ENCODE assay signal across 26 cellular contexts in the genomic region with DNA sequence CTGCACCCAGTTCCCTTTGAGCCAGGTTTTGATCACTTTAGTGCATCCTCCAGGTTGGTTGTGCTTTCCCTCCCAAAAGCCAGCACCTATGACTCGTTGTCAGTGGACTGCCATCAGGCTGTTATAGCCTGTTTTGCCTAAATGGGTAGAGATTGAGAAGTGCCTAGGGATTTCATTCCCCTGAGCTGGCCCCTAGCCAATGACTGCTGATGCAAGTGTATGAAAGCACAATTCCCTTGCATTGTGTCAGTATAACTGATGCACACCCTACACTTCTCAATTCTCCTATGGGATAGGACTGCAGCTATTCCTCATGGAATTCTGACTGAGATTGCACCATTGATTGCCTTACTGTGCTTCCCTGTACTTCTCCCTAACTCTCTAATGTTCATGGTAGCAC.
A peak's percentile ranks its signal among the peaks of the same experiment; 100 is the strongest.
DNase-seq lines count a peak whose midpoint lies in the region.
"Had no signal": no experiment of that assay in that cellular context is flagged by ENCODE, and none has a peak within 500 bp of the region (broad histone marks: within the 10 kb centered on the region; RNA-seq: fewer than 3 reads in every experiment).

No MANE protein-coding gene starts in this region.

- no peak overlapping the region for H3K4me3 ChIP-seq in adipocyte (ENCODE audit: low read length)
- H3K4me3 ChIP-seq: heart left ventricle, left ventricle myocardium inferior, ovary, SJCRH30, thyroid gland had no signal

- H3K4me1 ChIP-seq in adipocyte (ENCODE audit: control insufficient read depth, insufficient read depth, low read length), result no peaks in the 10 kb centered on the region
- H3K4me1 ChIP-seq: heart left ventricle, left ventricle myocardium inferior, SJCRH30, thyroid gland had no signal

- no peaks in the 10 kb centered on the region for H3K9me3 ChIP-seq in adipocyte (ENCODE audit: control insufficient read depth, low read length)
- H3K9me3 ChIP-seq: heart left ventricle, left ventricle myocardium inferior, ovary, SJCRH30, thyroid gland had no signal

- H3K27me3 Mint-ChIP-seq in T-helper 2 cell treated with Interferon-gamma antibody and Interleukin-4, amounts not matched to agents 5 μg/mL and 100 μg/mL, for 36 hours (ENCODE audit: low read depth), result no peaks in the 10 kb centered on the region
- H3K27me3 Mint-ChIP-seq: activated naive CD8-positive, alpha-beta T cell treated with anti-CD3 and anti-CD28 coated beads, Interleukin-2, amount 50 U/mL, for 24 hours; CD8-positive, alpha-beta memory T cell; dendritic cell treated with granulocyte-macrophage colony-stimulating factor and Interleukin-4, amounts not matched to agents 40 ng/mL and 50 ng/mL, for 4 days; natural killer cell treated with Interleukin-12 subunit alpha and Interleukin-12 subunit beta and Interleukin-15 and Interleukin-18, amount 100 ng/mL, for 72 hours; stimulated activated naive CD8-positive, alpha-beta T cell treated with anti-CD3 and anti-CD28 coated beads, Interleukin-15, Interleukin-2, amounts not matched to agents 100 ng/mL and 50 ng/mL, for 24 hours had no signal

- no peaks in the 10 kb centered on the region for H3K27me3 ChIP-seq in adipocyte (replicated peaks; ENCODE audit: control insufficient read depth, insufficient read depth, low read length)
- H3K27me3 ChIP-seq: heart left ventricle, ovary, SJCRH30, thyroid gland had no signal

- no peaks in the 10 kb centered on the region for H3K4me1 Mint-ChIP-seq in T-helper 2 cell treated with Interferon-gamma antibody and Interleukin-4, amounts not matched to agents 5 μg/mL and 100 μg/mL, for 36 hours (ENCODE audit: low read depth)
- H3K4me1 Mint-ChIP-seq: activated naive CD8-positive, alpha-beta T cell treated with anti-CD3 and anti-CD28 coated beads, Interleukin-2, amount 50 U/mL, for 24 hours; CD8-positive, alpha-beta memory T cell had no signal

- DNase-seq in LoVo (ENCODE audit: low spot score) (peak; percentile 39), NCI-H2107 treated with DMSO at 0.1 percent for 48 hours (lab: John Stamatoyannopoulos, UW; ENCODE audit: unreplicated experiment) (peak; percentile 3), adipocyte (ENCODE audit: low read depth) (peak; percentile 39), kidney tubule cell (ENCODE audit: low spot score) (peak; percentile 5), hypothalamus (lab: John Stamatoyannopoulos, UW) (no peak)
- no peak for DNase-seq in T-helper 2 cell treated with Interferon-gamma antibody and Interleukin-4, amounts not matched to agents 5 μg/mL and 100 μg/mL, for 36 hours (ENCODE audit: low spot score)
- DNase-seq in stimulated activated naive CD4-positive, alpha-beta T cell treated with Interleukin-2 at 50 U/mL for 16 hours (lab: John Stamatoyannopoulos, UW), result no peak
- DNase-seq: activated CD4-positive, alpha-beta T cell treated with anti-CD3 and anti-CD28 coated beads, Interleukin-2, amount 50 U/mL, for 1 hour; activated effector memory CD4-positive, alpha-beta T cell treated with Interleukin-2 at 50 U/mL for 16 hours; activated naive CD8-positive, alpha-beta T cell treated with anti-CD3 and anti-CD28 coated beads, Interleukin-2, amount 50 U/mL, for 24 hours; CD8-positive, alpha-beta memory T cell; Kasumi-1; left ventricle myocardium inferior; midbrain; NCI-H2081; NCI-H748 treated with DMSO at 0.1 percent for 48 hours; ovary; stimulated activated CD4-positive, alpha-beta T cell treated with anti-CD3 and anti-CD28 coated beads, Interleukin-4, amount 100 ng/mL, for 24 hours; WERI-Rb-1 had no signal

- H3K4me3 Mint-ChIP-seq in T-helper 2 cell treated with Interferon-gamma antibody and Interleukin-4, amounts not matched to agents 5 μg/mL and 100 μg/mL, for 36 hours, result no peak overlapping the region
- H3K4me3 Mint-ChIP-seq: activated naive CD8-positive, alpha-beta T cell treated with anti-CD3 and anti-CD28 coated beads, Interleukin-2, amount 50 U/mL, for 24 hours; CD8-positive, alpha-beta memory T cell; dendritic cell treated with granulocyte-macrophage colony-stimulating factor and Interleukin-4, amounts not matched to agents 40 ng/mL and 50 ng/mL, for 4 days; natural killer cell treated with Interleukin-12 subunit alpha and Interleukin-12 subunit beta and Interleukin-15 and Interleukin-18, amount 100 ng/mL, for 72 hours; stimulated activated naive CD8-positive, alpha-beta T cell treated with anti-CD3 and anti-CD28 coated beads, Interleukin-15, Interleukin-2, amounts not matched to agents 100 ng/mL and 50 ng/mL, for 24 hours; T-helper 1 cell treated with Interleukin-12 subunit alpha and Interleukin-12 subunit beta and Interleukin-4 antibody, amounts not matched to agents 30 μg/mL and 1 μg/mL, for 36 hours had no signal

- H3K36me3 Mint-ChIP-seq in T-helper 2 cell treated with Interferon-gamma antibody and Interleukin-4, amounts not matched to agents 5 μg/mL and 100 μg/mL, for 36 hours (ENCODE audit: low read depth), result no peaks in the 10 kb centered on the region
- H3K36me3 Mint-ChIP-seq: CD8-positive, alpha-beta memory T cell; natural killer cell treated with Interleukin-12 subunit alpha and Interleukin-12 subunit beta and Interleukin-15 and Interleukin-18, amount 100 ng/mL, for 72 hours had no signal

- H3K9me3 Mint-ChIP-seq in T-helper 2 cell treated with Interferon-gamma antibody and Interleukin-4, amounts not matched to agents 5 μg/mL and 100 μg/mL, for 36 hours, result no peaks in the 10 kb centered on the region
- H3K9me3 Mint-ChIP-seq: stimulated activated naive CD8-positive, alpha-beta T cell treated with anti-CD3 and anti-CD28 coated beads, Interleukin-15, Interleukin-2, amounts not matched to agents 100 ng/mL and 50 ng/mL, for 24 hours; T-helper 1 cell treated with Interleukin-12 subunit alpha and Interleukin-12 subunit beta and Interleukin-4 antibody, amounts not matched to agents 30 μg/mL and 1 μg/mL, for 36 hours had no signal

- no peak overlapping the region for H3K9ac ChIP-seq in adipocyte (ENCODE audit: low read length)

- no peak overlapping the region for H3K27ac Mint-ChIP-seq in T-helper 2 cell treated with Interferon-gamma antibody and Interleukin-4, amounts not matched to agents 5 μg/mL and 100 μg/mL, for 36 hours
- H3K27ac Mint-ChIP-seq: activated naive CD8-positive, alpha-beta T cell treated with anti-CD3 and anti-CD28 coated beads, Interleukin-2, amount 50 U/mL, for 24 hours; CD8-positive, alpha-beta memory T cell; dendritic cell treated with granulocyte-macrophage colony-stimulating factor and Interleukin-4, amounts not matched to agents 40 ng/mL and 50 ng/mL, for 4 days; natural killer cell treated with Interleukin-12 subunit alpha and Interleukin-12 subunit beta and Interleukin-15 and Interleukin-18, amount 100 ng/mL, for 72 hours; stimulated activated naive CD8-positive, alpha-beta T cell treated with anti-CD3 and anti-CD28 coated beads, Interleukin-15, Interleukin-2, amounts not matched to agents 100 ng/mL and 50 ng/mL, for 24 hours; T-helper 1 cell treated with Interleukin-12 subunit alpha and Interleukin-12 subunit beta and Interleukin-4 antibody, amounts not matched to agents 30 μg/mL and 1 μg/mL, for 36 hours had no signal

- H3K36me3 ChIP-seq in adipocyte (ENCODE audit: control insufficient read depth, insufficient read depth, low read length, severe bottlenecking), result no peaks in the 10 kb centered on the region
- H3K36me3 ChIP-seq: heart left ventricle, left ventricle myocardium inferior, ovary, SJCRH30, thyroid gland, WERI-Rb-1 had no signal

Comparison
In these comparisons a context has a peak if more than half of its experiments do, and no peak if none do; other contexts are left out.
1. DNase-seq: peak in LoVo (single experiment), NCI-H2107 treated with DMSO at 0.1 percent for 48 hours (single experiment), adipocyte (single experiment) and kidney tubule cell (single experiment); none in T-helper 2 cell treated with Interferon-gamma antibody and Interleukin-4, amounts not matched to agents 5 μg/mL and 100 μg/mL, for 36 hours (single experiment), hypothalamus (0 of 51) and stimulated activated naive CD4-positive, alpha-beta T cell treated with Interleukin-2 at 50 U/mL for 16 hours (single experiment).